18 cellular contexts compared by ENCODE assay signal in genomic region chr4:149291463-149291862, GRCh38.
A peak's percentile ranks its signal among the peaks of the same experiment; 100 is the strongest.
DNase-seq lines count a peak whose midpoint lies in the region; ATAC-seq and TF ChIP-seq lines count a peak whose summit lies in the region.
"Had no signal": no experiment of that assay in that cellular context is flagged by ENCODE, and none has a peak within 500 bp of the region (broad histone marks: within the 10 kb centered on the region; RNA-seq: fewer than 3 reads in every experiment).

No MANE protein-coding gene starts in this region.

- H3K9me3 ChIP-seq in mesenchymal stem cell (ENCODE audit: control insufficient read depth, low read length), result peaks cover 2% of the 10 kb centered on the region
- H3K9me3 ChIP-seq: vagina had no signal

- no peak overlapping the region for H3K27ac ChIP-seq in mesenchymal stem cell (ENCODE audit: low read length, poor library complexity, severe bottlenecking)
- H3K27ac ChIP-seq: cardiac muscle cell, vagina had no signal

- no peak overlapping the region for H4K91ac ChIP-seq in mesenchymal stem cell (ENCODE audit: low read length)

- no peak for TF ChIP-seq CTCF in epithelial cell of proximal tubule (conservative IDR thresholded peaks at IDR 0.05; ENCODE audit: low read depth, low read length)

- no peak overlapping the region for H3K9ac ChIP-seq in mesenchymal stem cell (ENCODE audit: low read length)

- no peak overlapping the region for H3K4me2 ChIP-seq in mesenchymal stem cell (ENCODE audit: low read length, poor library complexity, severe bottlenecking)

- no peak overlapping the region for H3K4ac ChIP-seq in mesenchymal stem cell (ENCODE audit: low read depth in 1 of 2, low read length in 2 of 2)

- H4K8ac ChIP-seq in mesenchymal stem cell (ENCODE audit: low read length), result no peak overlapping the region

- H2BK15ac ChIP-seq in mesenchymal stem cell (ENCODE audit: low read depth, poor library complexity, severe bottlenecking), result no peak overlapping the region

- no peaks in the 10 kb centered on the region for H3K36me3 ChIP-seq in mesenchymal stem cell (ENCODE audit: control insufficient read depth in 1 of 2, insufficient read depth in 2 of 2, low read depth in 1 of 2, low read length in 2 of 2)
- H3K36me3 ChIP-seq: cardiac muscle cell, vagina had no signal

- H3K14ac ChIP-seq in mesenchymal stem cell (ENCODE audit: low read length in 2 of 2), result no peak overlapping the region

- DNase-seq in DMS 273 treated with DMSO at 0.1 percent for 48 hours (lab: John Stamatoyannopoulos, UW) (peak; percentile 0), NCI-H446 treated with DMSO at 0.1 percent for 48 hours (lab: John Stamatoyannopoulos, UW) (peak; percentile 20), epithelial cell of proximal tubule (ENCODE audit: low read depth) (peak; percentile 41), mesenchymal stem cell (peak; percentile 50), SKM-1 (lab: John Stamatoyannopoulos, UW; ENCODE audit: unreplicated experiment) (no peak), SKM-1 treated with dmso at 0.1 percent for 144 hours (lab: John Stamatoyannopoulos, UW; ENCODE audit: unreplicated experiment) (no peak), GM19240 (ENCODE audit: insufficient read length, low spot score) (no peak)
- DNase-seq: activated CD4-positive, alpha-beta memory T cell treated with anti-CD3 and anti-CD28 coated beads, Interleukin-2, amount 10 ng/mL, durations not matched to agents 7 days and 5 days; AML-193; DMS79 treated with DMSO at 0.1 percent for 48 hours; NCI-H1694 treated with DMSO at 0.1 percent for 48 hours; NCI-H774; stimulated activated naive CD4-positive, alpha-beta T cell treated with Interleukin-2 at 50 U/mL for 16 hours had no signal

- no peak overlapping the region for H3K18ac ChIP-seq in mesenchymal stem cell (ENCODE audit: low read depth in 1 of 2, low read length in 2 of 2)

- WGBS in mesenchymal stem cell, result no CpG with 5 or more reads among the region's 1 CpG

- no peak overlapping the region for H2AFZ ChIP-seq in mesenchymal stem cell (ENCODE audit: low read depth, low read length)

- H2AK5ac ChIP-seq in mesenchymal stem cell (ENCODE audit: low read length, severe bottlenecking), result no peak overlapping the region

- H2BK120ac ChIP-seq in mesenchymal stem cell (ENCODE audit: low read depth, low read length), result no peak overlapping the region

- no peaks in the 10 kb centered on the region for H3K27me3 ChIP-seq in mesenchymal stem cell (ENCODE audit: control insufficient read depth in 1 of 2, insufficient read depth in 1 of 2, low read length in 2 of 2)
- H3K27me3 ChIP-seq: cardiac muscle cell, vagina had no signal

- no peaks in the 10 kb centered on the region for H3K79me1 ChIP-seq in mesenchymal stem cell (replicated peaks; ENCODE audit: low read length, poor library complexity, severe bottlenecking)

- no peak for ATAC-seq in GM21515 (IDR thresholded peaks at IDR 0.05; ENCODE audit: unreplicated experiment)
- ATAC-seq: esophagus mucosa, GM12878 had no signal

- H3K4me1 ChIP-seq in mesenchymal stem cell (ENCODE audit: control insufficient read depth, insufficient read depth, low read depth, low read length), result no peaks in the 10 kb centered on the region
- H3K4me1 ChIP-seq: vagina had no signal

- H2BK12ac ChIP-seq in mesenchymal stem cell (ENCODE audit: low read length in 2 of 2), result no peak overlapping the region

- H3K23ac ChIP-seq in mesenchymal stem cell (ENCODE audit: low read length in 2 of 2), result no peak overlapping the region

- H2BK5ac ChIP-seq in mesenchymal stem cell (ENCODE audit: low read depth, low read length, poor library complexity, severe bottlenecking), result no peak overlapping the region

- H3K4me3 ChIP-seq in epithelial cell of proximal tubule (ENCODE audit: low read depth, low read length) (no peak overlapping the region), mesenchymal stem cell (ENCODE audit: insufficient read depth in 1 of 2, low read depth in 1 of 2, low read length in 2 of 2) (no peak overlapping the region)
- H3K4me3 ChIP-seq: cardiac muscle cell, GM12878, vagina had no signal

Comparison
In these comparisons a context has a peak if more than half of its experiments do, and no peak if none do; other contexts are left out.
1. DNase-seq: peak in DMS 273 treated with DMSO at 0.1 percent for 48 hours (single experiment), NCI-H446 treated with DMSO at 0.1 percent for 48 hours (single experiment), epithelial cell of proximal tubule (single experiment) and mesenchymal stem cell (single experiment); none in SKM-1 (single experiment), SKM-1 treated with dmso at 0.1 percent for 144 hours (single experiment) and GM19240 (single experiment).